Comparison of ENCODE assay signal across 11 cellular contexts in genomic region chr16:82736161-82736697, GRCh38.
"Had no signal": no experiment of that assay in that cellular context is flagged by ENCODE, and none has a peak within 500 bp of the region (broad histone marks: within the 10 kb centered on the region; RNA-seq: fewer than 3 reads in every experiment).

No MANE protein-coding gene starts in this region.

- DNase-seq: activated naive CD4-positive, alpha-beta T cell treated with anti-CD3 and anti-CD28 coated beads for 36 hours; adrenal gland; brain microvascular endothelial cell; midbrain; naive thymus-derived CD8-positive, alpha-beta T cell; right lobe of liver; SIG-M5; stimulated activated CD4-positive, alpha-beta T cell treated with anti-CD3 and anti-CD28 coated beads, Interleukin-2, amount 100 ng/mL, for 48 hours; stimulated activated naive CD8-positive, alpha-beta T cell treated with anti-CD3 and anti-CD28 coated beads, Interleukin-15, Interleukin-2, amounts not matched to agents 100 U/mL and 50 U/mL, for 24 hours; T-helper 9 cell had no signal

- H3K36me3 ChIP-seq: adrenal gland, brain microvascular endothelial cell, neutrophil, right lobe of liver had no signal

- H3K27me3 ChIP-seq: adrenal gland, brain microvascular endothelial cell, neutrophil, right lobe of liver had no signal

- H3K4me1 ChIP-seq: adrenal gland, right lobe of liver had no signal

- ATAC-seq: naive thymus-derived CD8-positive, alpha-beta T cell; right lobe of liver; stimulated activated naive CD8-positive, alpha-beta T cell treated with anti-CD3 and anti-CD28 coated beads, Interleukin-15, Interleukin-2, amounts not matched to agents 100 U/mL and 50 U/mL, for 24 hours had no signal

- H3K4me3 ChIP-seq: adrenal gland, right lobe of liver had no signal

- H3K27ac ChIP-seq: adrenal gland, brain microvascular endothelial cell, neutrophil, right lobe of liver had no signal

- H3K9me3 ChIP-seq: adrenal gland, neutrophil, right lobe of liver had no signal
